In genomic region chr22:46593211-46593676, GRCh38 we compare ENCODE assay signal across 9 cellular contexts. TPM values are rescaled to one million over a fixed set of nuclear protein-coding genes. Genes with fewer than 3 reads are reported as not detected.
DNase-seq lines count a peak whose midpoint lies in the region; ATAC-seq lines count a peak whose summit lies in the region.
"Had no signal": no experiment of that assay in that cellular context is flagged by ENCODE, and none has a peak within 500 bp of the region (broad histone marks: within the 10 kb centered on the region; RNA-seq: fewer than 3 reads in every experiment).

No MANE protein-coding gene starts in this region.

- DNase-seq in Ammon's horn (ENCODE audit: low spot score) (peak; percentile 52), medulla oblongata (ENCODE audit: extremely low spot score) (peak; percentile 66), ureter (ENCODE audit: low spot score) (no peak), NCI-H526 treated with DMSO at 0.1 percent for 48 hours (lab: John Stamatoyannopoulos, UW) (no peak)
- DNase-seq in activated CD8-positive, alpha-beta memory T cell treated with anti-CD3 and anti-CD28 coated beads, Interleukin-2, amount 50 U/mL, for 48 hours, result peak; percentile 68
- DNase-seq: HCEC 1CT had no signal

- ATAC-seq in HG02884 (IDR thresholded peaks at IDR 0.05; ENCODE audit: unreplicated experiment), result peak; percentile 54
- ATAC-seq in GM21423 (IDR thresholded peaks at IDR 0.05; ENCODE audit: unreplicated experiment), result no peak
- ATAC-seq in HG03432 (IDR thresholded peaks at IDR 0.05; ENCODE audit: unreplicated experiment), result no peak

RNA-seq across cellular contexts. Expression of gene GRAMD4, which starts 26.9 kb away (rescaled TPM):
- 34.9 TPM for total RNA-seq in ureter

RNA-seq across cellular contexts. Expression of gene CELSR1, which starts 55.8 kb away (rescaled TPM):
- total RNA-seq in ureter, result 44.0 TPM

Comparison
In these comparisons a context has a peak if more than half of its experiments do, and no peak if none do; other contexts are left out.
1. DNase-seq: peak in Ammon's horn (single experiment), activated CD8-positive, alpha-beta memory T cell treated with anti-CD3 and anti-CD28 coated beads, Interleukin-2, amount 50 U/mL, for 48 hours (single experiment) and medulla oblongata (single experiment); none in ureter (single experiment) and NCI-H526 treated with DMSO at 0.1 percent for 48 hours (single experiment).